ENCODE assay signal across 8 cellular contexts in genomic region chr1:52404116-52404974, GRCh38. TPM values are rescaled to one million over a fixed set of nuclear protein-coding genes. Genes with fewer than 3 reads are reported as not detected.
DNase-seq lines count a peak whose midpoint lies in the region; TF ChIP-seq lines count a peak whose summit lies in the region.

Gene ORC1 (minus strand): TSS chr1:52404423. CDS start chr1:52402223, 2,200 bp downstream.
Gene PRPF38A (plus strand): TSS chr1:52404602. CDS start chr1:52404750, 148 bp downstream.

- H4K20me1 ChIP-seq in neural cell (ENCODE audit: insufficient read depth), result no peaks in the 10 kb centered on the region

- peak; percentile 70 for TF ChIP-seq CTCF in neural cell (IDR thresholded peaks at IDR 0.05; ENCODE audit: poor library complexity, severe bottlenecking)
- TF ChIP-seq CTCF in stomach (IDR thresholded peaks at IDR 0.05), result peak in 4 of 7 experiments; percentile 10 to 62 (median 50)

- H2AFZ ChIP-seq in neural cell (ENCODE audit: low read depth, low read length), result peak within 1 kb of the TSS; percentile 58

- H3K4me2 ChIP-seq in neural cell (ENCODE audit: low read length), result peak within 1 kb of the TSS; percentile 77

- TF ChIP-seq RAD21 in neural cell (conservative IDR thresholded peaks at IDR 0.05), result peak; percentile 60

- H3K36me3 ChIP-seq in HAP-1 (replicated peaks) (peaks cover 53% of the 10 kb centered on the region), MG63 (peaks cover 61% of the 10 kb centered on the region), neural cell (ENCODE audit: insufficient read depth, low read length) (no peaks in the 10 kb centered on the region), stomach (peaks cover 16 to 34% (median 34%) of the 10 kb centered on the region in 4 donors)

- H3F3A ChIP-seq in neural cell (ENCODE audit: insufficient read depth, low read length, poor library complexity, severe bottlenecking), result no peaks in the 10 kb centered on the region

- WGBS in stomach, 5 donors, result 0 to 1% (median 0%) methylated on average over 55 to 57 of the region's 57 CpGs

- peak within 1 kb of the TSS; percentile 70 for H3K4me3 ChIP-seq in HAP-1
- peak within 1 kb of the TSS; percentile 90 for H3K4me3 ChIP-seq in MG63
- H3K4me3 ChIP-seq in neural cell (ENCODE audit: low read length), result peak within 1 kb of the TSS; percentile 73
- H3K4me3 ChIP-seq in stomach, result peak within 1 kb of the TSS; percentile 77 to 89 (median 78)

- peaks cover 9% of the 10 kb centered on the region for H3K4me1 ChIP-seq in HAP-1
- peaks cover 15 to 36% (median 29%) of the 10 kb centered on the region in 4 donors for H3K4me1 ChIP-seq in stomach

- TF ChIP-seq POLR2A in stomach (IDR thresholded peaks at IDR 0.05), result no peak

- H3K79me2 ChIP-seq in neural cell (replicated peaks; ENCODE audit: insufficient read depth, low read length), result peaks cover 32% of the 10 kb centered on the region

- in situ Hi-C loops in HAP-1 (cut with MboI; ENCODE audit: low sequenced_read_pairs), result loop anchor here (25.0 kb wide), 1 partner anchor 283 kb away; the partner anchor contains the start of gene COA7

- intact Hi-C loops in stomach (cut with DNase I; ENCODE audit: low total_unique reads), result no loop called here

- peak; percentile 96 for DNase-seq in GDM1 (lab: John Stamatoyannopoulos, UW)
- DNase-seq in HAP-1 (ENCODE audit: low spot score in 2 of 2), result peak; percentile 99
- peak; percentile 94 for DNase-seq in MG63
- peak; percentile 88 for DNase-seq in SHP77 treated with DMSO at 0.1 percent for 48 hours (lab: John Stamatoyannopoulos, UW)
- peak; percentile 99 for DNase-seq in activated effector memory CD4-positive, alpha-beta T cell treated with anti-CD3 and anti-CD28 coated beads, Interleukin-2, amount 50 U/mL, for 16 hours
- DNase-seq in fibroblast of the conjunctiva (ENCODE audit: low read depth), result peak; percentile 94
- peak; percentile 99 for DNase-seq in stomach

- H3K27me3 ChIP-seq in HAP-1 (ENCODE audit: low read depth) (no peaks in the 10 kb centered on the region), MG63 (no peaks in the 10 kb centered on the region), neural cell (ENCODE audit: insufficient read depth, low read depth, low read length) (no peaks in the 10 kb centered on the region), stomach (no peaks in the 10 kb centered on the region)

- H3K9ac ChIP-seq in neural cell (ENCODE audit: low read length), result peak within 1 kb of the TSS; percentile 76

- TF ChIP-seq EP300 in neural cell (conservative IDR thresholded peaks at IDR 0.05; ENCODE audit: poor library complexity, severe bottlenecking) (peak; percentile 31), stomach (IDR thresholded peaks at IDR 0.05) (peak; percentile 33)

- H3K9me3 ChIP-seq in HAP-1, result no peaks in the 10 kb centered on the region
- H3K9me3 ChIP-seq in MG63, result no peaks in the 10 kb centered on the region
- H3K9me3 ChIP-seq in neural cell (ENCODE audit: low read length), result no peaks in the 10 kb centered on the region
- no peaks in the 10 kb centered on the region for H3K9me3 ChIP-seq in stomach

- H3K27ac ChIP-seq in neural cell (ENCODE audit: low read length), result peak within 1 kb of the TSS; percentile 82
- peak within 1 kb of the TSS; percentile 88 to 94 (median 92) for H3K27ac ChIP-seq in stomach

- H3K9me2 ChIP-seq in neural cell (ENCODE audit: insufficient read depth, low read length), result no peaks in the 10 kb centered on the region

TF ChIP-seq in neural cell, 6 proteins besides CTCF, POLR2A, EP300 and RAD21:
- TF ChIP-seq MXI1 (conservative IDR thresholded peaks at IDR 0.05; ENCODE audit: poor library complexity, severe bottlenecking) (peak; percentile 99), TAF1 (IDR thresholded peaks at IDR 0.05; ENCODE audit: low read depth) (peak; percentile 28), POLR2AphosphoS5 (IDR thresholded peaks at IDR 0.05) (peak; percentile 83), REST (IDR thresholded peaks at IDR 0.05; ENCODE audit: borderline replicate concordance) (no peak), SMC3 (conservative IDR thresholded peaks at IDR 0.05; ENCODE audit: poor library complexity) (peak; percentile 69)
TF ChIP-seq in neural cell: peak in this region for 4.

RNA-seq across cellular contexts. Expression of gene ORC1, which starts in this region (rescaled TPM):
- 16.0 and 23.1 TPM in 2 replicates for total RNA-seq in MG63 (2014; rRNA removed; shearing (Covaris generic); ENCODE audit: low replicate concordance)
- polyA plus RNA-seq in neural cell, result 0.48 and 0.64 TPM in 2 replicates
- 0.49 and 0.81 TPM in 2 replicates for polyA minus RNA-seq in neural cell
- 10 to 100 TPM in 2 of 5 donors, 1 to 10 TPM in 3; 1.4 to 19.4 (median 2.2) TPM for total RNA-seq in stomach
- polyA plus RNA-seq in stomach, result 1 to 10 TPM; 1.1 to 1.7 (median 1.6) TPM

RNA-seq across cellular contexts. Expression of gene PRPF38A, which starts in this region (rescaled TPM):
- total RNA-seq in MG63 (2014; rRNA removed; shearing (Covaris generic); ENCODE audit: low replicate concordance), result 10.0 and 14.1 TPM in 2 replicates
- polyA plus RNA-seq in neural cell, result 16.1 and 18.0 TPM in 2 replicates
- polyA minus RNA-seq in neural cell, result 20.0 and 23.5 TPM in 2 replicates
- 10 to 100 TPM in 3 of 5 donors, 1 to 10 TPM in 2; 7.6 to 21.7 (median 11.6) TPM for total RNA-seq in stomach
- 10 to 100 TPM; 12.8 to 21.1 (median 15.1) TPM for polyA plus RNA-seq in stomach

Comparison
In these comparisons a context has a peak if more than half of its experiments do, and no peak if none do; other contexts are left out.
1. Peak in every context shown above with its lines: DNase-seq, H3K4me3 ChIP-seq and H3K27ac ChIP-seq.